ENCODE assay signal across 1 cellular context in the genomic region with DNA sequence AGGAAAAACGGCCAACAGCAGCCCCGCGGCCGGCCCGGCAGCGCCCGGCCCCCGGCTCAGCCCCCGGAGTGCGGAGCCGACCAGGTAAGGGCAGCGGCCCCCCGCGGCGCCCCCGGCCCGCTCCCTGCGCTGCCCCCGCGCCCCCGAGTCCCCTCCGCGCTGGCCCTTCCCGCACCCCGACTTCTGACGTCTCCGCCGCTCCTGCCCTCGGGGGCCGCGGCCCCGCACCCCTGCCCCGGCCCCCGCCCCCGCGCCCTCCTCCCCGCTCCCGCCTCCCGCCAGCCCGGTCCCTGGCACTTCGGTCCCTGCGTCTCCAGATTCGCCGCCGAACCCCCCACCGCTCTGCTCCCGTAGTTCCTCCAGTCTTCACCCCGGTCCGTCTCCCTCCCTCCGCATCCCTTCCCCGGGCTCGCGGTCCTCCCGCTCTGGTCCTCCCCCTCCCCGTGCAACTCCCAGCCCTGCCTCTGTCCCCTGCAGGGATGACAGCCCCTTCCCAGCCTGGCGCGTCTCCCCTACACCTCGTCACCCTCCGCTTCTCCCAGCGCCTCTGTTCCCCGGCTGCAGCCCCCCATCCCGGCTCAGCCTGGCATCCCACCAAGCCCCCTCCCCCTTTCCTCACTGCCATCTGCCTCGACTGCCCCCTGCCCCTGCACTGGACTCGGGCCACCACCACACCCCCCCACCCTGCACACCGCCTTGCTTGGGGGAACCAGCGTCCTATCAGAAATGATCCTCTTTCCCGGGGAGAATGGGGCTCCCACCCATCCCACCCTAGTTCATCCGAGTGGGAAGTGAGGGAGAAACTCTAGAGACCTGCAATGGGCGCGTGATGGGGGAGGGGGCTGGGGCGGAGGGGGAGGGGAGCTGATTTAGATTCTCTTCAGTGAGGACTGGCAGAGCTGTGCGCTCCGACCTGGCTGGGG.
A peak's percentile ranks its signal among the peaks of the same experiment; 100 is the strongest.
TF ChIP-seq lines count a peak whose summit lies in the region.

No MANE protein-coding gene starts in this region.

TF ChIP-seq in HEK293, 187 proteins besides CTCF, POLR2A, EP300 and RAD21 (continued from another document):
- TF ChIP-seq, protein P1, sequence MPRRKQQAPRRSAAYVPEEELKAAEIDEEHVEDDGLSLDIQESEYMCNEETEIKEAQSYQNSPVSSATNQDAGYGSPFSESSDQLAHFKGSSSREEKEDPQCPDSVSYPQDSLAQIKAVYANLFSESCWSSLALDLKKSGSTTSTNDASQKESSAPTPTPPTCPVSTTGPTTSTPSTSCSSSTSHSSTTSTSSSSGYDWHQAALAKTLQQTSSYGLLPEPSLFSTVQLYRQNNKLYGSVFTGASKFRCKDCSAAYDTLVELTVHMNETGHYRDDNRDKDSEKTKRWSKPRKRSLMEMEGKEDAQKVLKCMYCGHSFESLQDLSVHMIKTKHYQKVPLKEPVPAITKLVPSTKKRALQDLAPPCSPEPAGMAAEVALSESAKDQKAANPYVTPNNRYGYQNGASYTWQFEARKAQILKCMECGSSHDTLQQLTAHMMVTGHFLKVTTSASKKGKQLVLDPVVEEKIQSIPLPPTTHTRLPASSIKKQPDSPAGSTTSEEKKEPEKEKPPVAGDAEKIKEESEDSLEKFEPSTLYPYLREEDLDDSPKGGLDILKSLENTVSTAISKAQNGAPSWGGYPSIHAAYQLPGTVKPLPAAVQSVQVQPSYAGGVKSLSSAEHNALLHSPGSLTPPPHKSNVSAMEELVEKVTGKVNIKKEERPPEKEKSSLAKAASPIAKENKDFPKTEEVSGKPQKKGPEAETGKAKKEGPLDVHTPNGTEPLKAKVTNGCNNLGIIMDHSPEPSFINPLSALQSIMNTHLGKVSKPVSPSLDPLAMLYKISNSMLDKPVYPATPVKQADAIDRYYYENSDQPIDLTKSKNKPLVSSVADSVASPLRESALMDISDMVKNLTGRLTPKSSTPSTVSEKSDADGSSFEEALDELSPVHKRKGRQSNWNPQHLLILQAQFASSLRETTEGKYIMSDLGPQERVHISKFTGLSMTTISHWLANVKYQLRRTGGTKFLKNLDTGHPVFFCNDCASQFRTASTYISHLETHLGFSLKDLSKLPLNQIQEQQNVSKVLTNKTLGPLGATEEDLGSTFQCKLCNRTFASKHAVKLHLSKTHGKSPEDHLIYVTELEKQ (tag by site-specific recombination; IDR thresholded peaks at IDR 0.05; ENCODE audit: borderline replicate concordance) = no peak
- peak; percentile 72 for TF ChIP-seq GLIS2 (tag by site-specific recombination; IDR thresholded peaks at IDR 0.05)
- TF ChIP-seq ZBTB48 (tag by site-specific recombination; IDR thresholded peaks at IDR 0.05) = peak; percentile 77
- TF ChIP-seq, protein P2, sequence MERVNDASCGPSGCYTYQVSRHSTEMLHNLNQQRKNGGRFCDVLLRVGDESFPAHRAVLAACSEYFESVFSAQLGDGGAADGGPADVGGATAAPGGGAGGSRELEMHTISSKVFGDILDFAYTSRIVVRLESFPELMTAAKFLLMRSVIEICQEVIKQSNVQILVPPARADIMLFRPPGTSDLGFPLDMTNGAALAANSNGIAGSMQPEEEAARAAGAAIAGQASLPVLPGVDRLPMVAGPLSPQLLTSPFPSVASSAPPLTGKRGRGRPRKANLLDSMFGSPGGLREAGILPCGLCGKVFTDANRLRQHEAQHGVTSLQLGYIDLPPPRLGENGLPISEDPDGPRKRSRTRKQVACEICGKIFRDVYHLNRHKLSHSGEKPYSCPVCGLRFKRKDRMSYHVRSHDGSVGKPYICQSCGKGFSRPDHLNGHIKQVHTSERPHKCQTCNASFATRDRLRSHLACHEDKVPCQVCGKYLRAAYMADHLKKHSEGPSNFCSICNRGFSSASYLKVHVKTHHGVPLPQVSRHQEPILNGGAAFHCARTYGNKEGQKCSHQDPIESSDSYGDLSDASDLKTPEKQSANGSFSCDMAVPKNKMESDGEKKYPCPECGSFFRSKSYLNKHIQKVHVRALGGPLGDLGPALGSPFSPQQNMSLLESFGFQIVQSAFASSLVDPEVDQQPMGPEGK (tag by site-specific recombination; IDR thresholded peaks at IDR 0.05) = peak; percentile 55
- TF ChIP-seq, protein P3, sequence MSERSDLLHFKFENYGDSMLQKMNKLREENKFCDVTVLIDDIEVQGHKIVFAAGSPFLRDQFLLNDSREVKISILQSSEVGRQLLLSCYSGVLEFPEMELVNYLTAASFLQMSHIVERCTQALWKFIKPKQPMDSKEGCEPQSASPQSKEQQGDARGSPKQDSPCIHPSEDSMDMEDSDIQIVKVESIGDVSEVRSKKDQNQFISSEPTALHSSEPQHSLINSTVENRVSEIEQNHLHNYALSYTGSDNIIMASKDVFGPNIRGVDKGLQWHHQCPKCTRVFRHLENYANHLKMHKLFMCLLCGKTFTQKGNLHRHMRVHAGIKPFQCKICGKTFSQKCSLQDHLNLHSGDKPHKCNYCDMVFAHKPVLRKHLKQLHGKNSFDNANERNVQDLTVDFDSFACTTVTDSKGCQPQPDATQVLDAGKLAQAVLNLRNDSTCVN (tag by site-specific recombination; optimal IDR thresholded peaks at IDR 0.05) = peak; percentile 42
- peak; percentile 60; the same call in 1 of the 2 replicates for TF ChIP-seq ZNF341 (tag by site-specific recombination; IDR thresholded peaks at IDR 0.05; ENCODE audit: low read depth)
- peak; percentile 20; the same call in 1 of the 2 replicates for TF ChIP-seq ZBTB20 (tag by site-specific recombination; IDR thresholded peaks at IDR 0.05)
- no peak for TF ChIP-seq ZSCAN30 (tag by site-specific recombination; IDR thresholded peaks at IDR 0.05)
- TF ChIP-seq ZNF776 (tag by site-specific recombination; IDR thresholded peaks at IDR 0.05; ENCODE audit: borderline replicate concordance) = no peak
- TF ChIP-seq WT1 (tag by site-specific recombination; IDR thresholded peaks at IDR 0.05) = peak; percentile 35; the same call in 1 of the 2 replicates
- TF ChIP-seq ZNF394 (tag by site-specific recombination; IDR thresholded peaks at IDR 0.05; ENCODE audit: borderline replicate concordance) = no peak
- no peak for TF ChIP-seq SCRT2 (tag by site-specific recombination; IDR thresholded peaks at IDR 0.05)
- TF ChIP-seq ZNF23 (tag by site-specific recombination; IDR thresholded peaks at IDR 0.05; ENCODE audit: borderline replicate concordance) = no peak
- TF ChIP-seq ZNF214 (tag by site-specific recombination; IDR thresholded peaks at IDR 0.05; ENCODE audit: borderline replicate concordance) = no peak
- TF ChIP-seq, protein P4, sequence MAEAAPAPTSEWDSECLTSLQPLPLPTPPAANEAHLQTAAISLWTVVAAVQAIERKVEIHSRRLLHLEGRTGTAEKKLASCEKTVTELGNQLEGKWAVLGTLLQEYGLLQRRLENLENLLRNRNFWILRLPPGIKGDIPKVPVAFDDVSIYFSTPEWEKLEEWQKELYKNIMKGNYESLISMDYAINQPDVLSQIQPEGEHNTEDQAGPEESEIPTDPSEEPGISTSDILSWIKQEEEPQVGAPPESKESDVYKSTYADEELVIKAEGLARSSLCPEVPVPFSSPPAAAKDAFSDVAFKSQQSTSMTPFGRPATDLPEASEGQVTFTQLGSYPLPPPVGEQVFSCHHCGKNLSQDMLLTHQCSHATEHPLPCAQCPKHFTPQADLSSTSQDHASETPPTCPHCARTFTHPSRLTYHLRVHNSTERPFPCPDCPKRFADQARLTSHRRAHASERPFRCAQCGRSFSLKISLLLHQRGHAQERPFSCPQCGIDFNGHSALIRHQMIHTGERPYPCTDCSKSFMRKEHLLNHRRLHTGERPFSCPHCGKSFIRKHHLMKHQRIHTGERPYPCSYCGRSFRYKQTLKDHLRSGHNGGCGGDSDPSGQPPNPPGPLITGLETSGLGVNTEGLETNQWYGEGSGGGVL (tag by site-specific recombination; IDR thresholded peaks at IDR 0.05) = peak; percentile 89
- 0 out of 2 replicates have a peak, but pooled peaks have one; percentile 14 for TF ChIP-seq ZIC2 (tag by site-specific recombination; IDR thresholded peaks at IDR 0.05)
